In the genomic region with DNA sequence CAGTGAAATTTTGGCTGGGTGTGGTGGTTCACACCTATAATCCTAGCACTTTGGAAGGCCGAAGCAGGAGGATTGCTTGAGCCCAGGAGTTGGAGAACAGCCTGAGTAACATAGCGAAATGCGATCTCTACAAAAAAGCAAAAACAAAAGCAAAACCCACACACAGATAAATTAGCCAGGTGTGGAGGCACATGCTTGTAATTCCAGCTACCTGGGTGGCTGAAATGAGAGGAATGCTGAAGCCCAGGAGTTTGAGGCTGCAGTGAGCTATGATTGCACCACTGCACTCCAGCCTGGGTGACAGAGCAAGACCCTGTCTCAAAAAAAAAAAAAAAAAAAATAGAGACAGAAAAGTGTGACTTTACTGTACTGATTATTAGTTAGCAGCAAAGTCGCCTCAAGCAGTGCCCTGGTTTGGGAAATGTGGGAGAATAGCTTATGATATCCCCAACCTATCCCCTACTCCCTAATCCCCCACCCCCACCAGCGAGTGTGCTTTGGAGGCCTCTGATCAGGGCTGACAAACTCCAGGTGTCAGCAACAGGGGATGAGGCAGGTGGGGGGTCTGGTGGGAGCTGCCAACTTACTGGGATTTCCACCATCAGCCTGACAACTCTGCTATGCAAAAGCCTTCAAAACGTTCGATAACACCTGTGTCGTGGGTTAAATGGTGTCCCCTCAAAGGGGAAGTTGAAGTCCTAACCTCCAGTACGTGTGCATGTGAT, we compare ENCODE assay signal across 19 cellular contexts.
"Had no signal": no experiment of that assay in that cellular context is flagged by ENCODE, and none has a peak within 500 bp of the region (broad histone marks: within the 10 kb centered on the region; RNA-seq: fewer than 3 reads in every experiment).

No MANE protein-coding gene starts in this region.

- H3K27ac Mint-ChIP-seq: activated B cell treated with CpG ODN at 0.5 μM for 24 hours; activated naive CD8-positive, alpha-beta T cell treated with anti-CD3 and anti-CD28 coated beads, Interleukin-2, amount 10 ng/mL, durations not matched to agents 7 days and 5 days; natural killer cell treated with Interleukin-12 subunit alpha and Interleukin-12 subunit beta and Interleukin-15 and Interleukin-18, amount 100 ng/mL, for 72 hours; T-helper 17 cell; type B pancreatic cell had no signal

- H3K9me3 Mint-ChIP-seq: natural killer cell treated with Interleukin-12 subunit alpha and Interleukin-12 subunit beta and Interleukin-15 and Interleukin-18, amount 100 ng/mL, for 72 hours; type B pancreatic cell had no signal

- DNase-seq: activated B cell treated with CpG ODN at 0.5 μM for 24 hours; activated CD4-positive, alpha-beta T cell treated with anti-CD3 and anti-CD28 coated beads, Interleukin-2, amount 50 U/mL, for 1 hour; activated naive CD4-positive, alpha-beta T cell; activated naive CD8-positive, alpha-beta T cell treated with anti-CD3 and anti-CD28 coated beads, Interleukin-2, amount 10 ng/mL, durations not matched to agents 7 days and 5 days; anterior cingulate cortex; cerebellar nuclear complex; effector CD8-positive, alpha-beta T cell; foreskin keratinocyte; left ventricle myocardium superior; nucleus accumbens; right cardiac atrium; small intestine; stimulated activated CD4-positive, alpha-beta T cell treated with anti-CD3 and anti-CD28 coated beads, Interleukin-4, amount 100 ng/mL, for 4 hours; stimulated activated CD8-positive, alpha-beta memory T cell treated with anti-CD3 and anti-CD28 coated beads, Interleukin-4, amount 100 ng/mL, for 48 hours; stimulated activated naive CD4-positive, alpha-beta T cell treated with Interleukin-2 at 50 U/mL for 16 hours; substantia nigra; T-helper 17 cell had no signal

- H3K36me3 Mint-ChIP-seq: natural killer cell treated with Interleukin-12 subunit alpha and Interleukin-12 subunit beta and Interleukin-15 and Interleukin-18, amount 100 ng/mL, for 72 hours; type B pancreatic cell had no signal

- H3K27ac ChIP-seq: foreskin keratinocyte had no signal

- H3K4me1 Mint-ChIP-seq: activated B cell treated with CpG ODN at 0.5 μM for 24 hours; activated naive CD8-positive, alpha-beta T cell treated with anti-CD3 and anti-CD28 coated beads, Interleukin-2, amount 10 ng/mL, durations not matched to agents 7 days and 5 days; T-helper 17 cell had no signal

- H3K27me3 ChIP-seq: foreskin keratinocyte had no signal

- H3K4me1 ChIP-seq: foreskin keratinocyte had no signal

- H3K27me3 Mint-ChIP-seq: type B pancreatic cell had no signal

- H3K4me3 Mint-ChIP-seq: activated B cell treated with CpG ODN at 0.5 μM for 24 hours; activated naive CD8-positive, alpha-beta T cell treated with anti-CD3 and anti-CD28 coated beads, Interleukin-2, amount 10 ng/mL, durations not matched to agents 7 days and 5 days; natural killer cell treated with Interleukin-12 subunit alpha and Interleukin-12 subunit beta and Interleukin-15 and Interleukin-18, amount 100 ng/mL, for 72 hours; T-helper 17 cell; type B pancreatic cell had no signal

- ATAC-seq: foreskin keratinocyte; left ventricle myocardium superior; natural killer cell treated with Interleukin-12 subunit alpha and Interleukin-12 subunit beta and Interleukin-15 and Interleukin-18, amount 100 ng/mL, for 72 hours; right cardiac atrium; T-helper 17 cell had no signal
